Comparison of ENCODE assay signal across 21 cellular contexts in genomic region chr9:124749811-124750210, GRCh38. TPM values are rescaled to one million over a fixed set of nuclear protein-coding genes. Genes with fewer than 3 reads are reported as not detected.
A peak's percentile ranks its signal among the peaks of the same experiment; 100 is the strongest.
DNase-seq lines count a peak whose midpoint lies in the region; ATAC-seq and TF ChIP-seq lines count a peak whose summit lies in the region.
"Had no signal": no experiment of that assay in that cellular context is flagged by ENCODE, and none has a peak within 500 bp of the region (broad histone marks: within the 10 kb centered on the region; RNA-seq: fewer than 3 reads in every experiment).

No MANE protein-coding gene starts in this region.

- ATAC-seq in heart right ventricle (no peak), HG03139 (IDR thresholded peaks at IDR 0.05; ENCODE audit: unreplicated experiment) (no peak)
- ATAC-seq in stimulated activated naive CD8-positive, alpha-beta T cell treated with anti-CD3 and anti-CD28 coated beads, Interleukin-15, amount 100 ng/mL, for 72 hours: no peak
- ATAC-seq: K562 had no signal

- no peaks in the 10 kb centered on the region for H3K27me3 ChIP-seq in cardiac muscle cell
- H3K27me3 ChIP-seq in heart right ventricle: peaks cover 0 to 8% (median 0%) of the 10 kb centered on the region in 7 donors
- H3K27me3 ChIP-seq: BLaER1 treated with 17β-estradiol and CSF1 and Interleukin-3, amounts not matched to agents 10 nM and 100 nM; SJCRH30 had no signal

- intact Hi-C loops in heart right ventricle (cut with DNase I): loop anchor here in 1 of 10 donors (10.0 kb wide), 1 partner anchor 1645 kb away; no protein-coding TSS in a partner anchor
- intact Hi-C loops in dendritic cell treated with granulocyte-macrophage colony-stimulating factor and Interleukin-4, amounts not matched to agents 40 ng/mL and 50 ng/mL, for 4 days (cut with micrococcal nuclease): no loop called here

- H3K4me1 ChIP-seq in cardiac muscle cell (ENCODE audit: low read depth) (peaks cover 3% of the 10 kb centered on the region), heart right ventricle (no peaks in the 10 kb centered on the region)

- 76 to 94% methylated on average over 1 of the region's 1 CpG for WGBS in heart right ventricle, 2 donors

- H3K9me3 ChIP-seq in cardiac muscle cell (ENCODE audit: low read depth) (no peaks in the 10 kb centered on the region), heart right ventricle (no peaks in the 10 kb centered on the region)
- H3K9me3 ChIP-seq: BLaER1 treated with 17β-estradiol and CSF1 and Interleukin-3, amounts not matched to agents 10 nM and 100 nM; SJCRH30 had no signal

- H3K36me3 ChIP-seq in cardiac muscle cell (no peaks in the 10 kb centered on the region), heart right ventricle (no peaks in the 10 kb centered on the region)
- H3K36me3 ChIP-seq: BLaER1 treated with 17β-estradiol and CSF1 and Interleukin-3, amounts not matched to agents 10 nM and 100 nM; SJCRH30 had no signal

- H3K4me1 Mint-ChIP-seq in HFFc6 (ENCODE audit: low read depth): peaks cover 46% of the 10 kb centered on the region
- peaks cover 33% of the 10 kb centered on the region for H3K4me1 Mint-ChIP-seq in dendritic cell treated with granulocyte-macrophage colony-stimulating factor and Interleukin-4, amounts not matched to agents 40 ng/mL and 50 ng/mL, for 4 days (ENCODE audit: low read depth)
- H3K4me1 Mint-ChIP-seq in stimulated activated naive CD8-positive, alpha-beta T cell treated with anti-CD3 and anti-CD28 coated beads, Interleukin-15, amount 100 ng/mL, for 72 hours: peaks cover 4% of the 10 kb centered on the region
- H3K4me1 Mint-ChIP-seq: CD8-positive, alpha-beta memory T cell had no signal

- H3K4me3 ChIP-seq in cardiac muscle cell: no peak overlapping the region
- no peak overlapping the region for H3K4me3 ChIP-seq in heart right ventricle
- H3K4me3 ChIP-seq: BLaER1 treated with 17β-estradiol and CSF1 and Interleukin-3, amounts not matched to agents 10 nM and 100 nM; K562; PC-9; SJCRH30 had no signal

- H3K4me3 Mint-ChIP-seq in HFFc6: no peak overlapping the region
- H3K4me3 Mint-ChIP-seq in dendritic cell treated with granulocyte-macrophage colony-stimulating factor and Interleukin-4, amounts not matched to agents 40 ng/mL and 50 ng/mL, for 4 days: no peak overlapping the region
- H3K4me3 Mint-ChIP-seq in stimulated activated naive CD8-positive, alpha-beta T cell treated with anti-CD3 and anti-CD28 coated beads, Interleukin-15, amount 100 ng/mL, for 72 hours: no peak overlapping the region
- H3K4me3 Mint-ChIP-seq: CD8-positive, alpha-beta memory T cell had no signal

- no peaks in the 10 kb centered on the region for H3K36me3 Mint-ChIP-seq in HFFc6 (ENCODE audit: low read depth)
- H3K36me3 Mint-ChIP-seq in dendritic cell treated with granulocyte-macrophage colony-stimulating factor and Interleukin-4, amounts not matched to agents 40 ng/mL and 50 ng/mL, for 4 days (ENCODE audit: low read depth): no peaks in the 10 kb centered on the region
- H3K36me3 Mint-ChIP-seq: CD8-positive, alpha-beta memory T cell had no signal

- H3K27me3 Mint-ChIP-seq in HFFc6 (ENCODE audit: insufficient read depth): peaks cover 2% of the 10 kb centered on the region; the same call in 1 of the 2 replicates
- no peaks in the 10 kb centered on the region for H3K27me3 Mint-ChIP-seq in dendritic cell treated with granulocyte-macrophage colony-stimulating factor and Interleukin-4, amounts not matched to agents 40 ng/mL and 50 ng/mL, for 4 days
- H3K27me3 Mint-ChIP-seq in stimulated activated naive CD8-positive, alpha-beta T cell treated with anti-CD3 and anti-CD28 coated beads, Interleukin-15, amount 100 ng/mL, for 72 hours: peaks cover 53% of the 10 kb centered on the region

- no peaks in the 10 kb centered on the region for H3K9me3 Mint-ChIP-seq in HFFc6
- no peaks in the 10 kb centered on the region for H3K9me3 Mint-ChIP-seq in dendritic cell treated with granulocyte-macrophage colony-stimulating factor and Interleukin-4, amounts not matched to agents 40 ng/mL and 50 ng/mL, for 4 days
- H3K9me3 Mint-ChIP-seq in stimulated activated naive CD8-positive, alpha-beta T cell treated with anti-CD3 and anti-CD28 coated beads, Interleukin-15, amount 100 ng/mL, for 72 hours: no peaks in the 10 kb centered on the region
- H3K9me3 Mint-ChIP-seq: CD8-positive, alpha-beta memory T cell had no signal

- TF ChIP-seq CTCF in cardiac muscle cell (IDR thresholded peaks at IDR 0.05; ENCODE audit: low read depth, low read length) (no peak), heart right ventricle (IDR thresholded peaks at IDR 0.05) (no peak), HFFc6 (IDR thresholded peaks at IDR 0.05) (no peak)

- DNase-seq in cardiac muscle cell (ENCODE audit: low read depth in 1 of 2, low spot score in 1 of 2) (no peak), heart right ventricle (no peak), HFFc6 (peak; percentile 19)
- DNase-seq in stimulated activated naive CD8-positive, alpha-beta T cell treated with anti-CD3 and anti-CD28 coated beads, Interleukin-15, amount 100 ng/mL, for 72 hours: no peak
- DNase-seq in stimulated activated CD4-positive, alpha-beta T cell treated with anti-CD3 and anti-CD28 coated beads, Interleukin-2, amount 100 ng/mL, for 24 hours: no peak
- no peak for DNase-seq in activated CD4-positive, CD25-positive, alpha-beta regulatory T cell treated with anti-CD3 and anti-CD28 coated beads, Interleukin-2, amount 50 U/mL, for 72 hours
- DNase-seq: CD8-positive, alpha-beta memory T cell; DMS79 treated with DMSO at 0.1 percent for 48 hours; GF-D8; H7; NCI-H1436 treated with DMSO at 0.1 percent for 48 hours; NCI-H2029 treated with DMSO at 0.1 percent for 48 hours; NCI-H2171 treated with DMSO at 0.1 percent for 48 hours; NCI-H748 treated with DMSO at 0.1 percent for 48 hours; PC-9 had no signal

- no peak overlapping the region for H3K27ac Mint-ChIP-seq in HFFc6
- H3K27ac Mint-ChIP-seq in dendritic cell treated with granulocyte-macrophage colony-stimulating factor and Interleukin-4, amounts not matched to agents 40 ng/mL and 50 ng/mL, for 4 days: peak overlapping the region; percentile 43
- no peak overlapping the region for H3K27ac Mint-ChIP-seq in stimulated activated naive CD8-positive, alpha-beta T cell treated with anti-CD3 and anti-CD28 coated beads, Interleukin-15, amount 100 ng/mL, for 72 hours
- H3K27ac Mint-ChIP-seq: CD8-positive, alpha-beta memory T cell had no signal

- H3K27ac ChIP-seq in cardiac muscle cell (peak overlapping the region; percentile 10), heart right ventricle (no peak overlapping the region)
- H3K27ac ChIP-seq: BLaER1 treated with 17β-estradiol and CSF1 and Interleukin-3, amounts not matched to agents 10 nM and 100 nM; HL-60; PC-9; SJCRH30 had no signal

RNA-seq across cellular contexts. Expression of gene NR6A1, which starts 21.3 kb away (rescaled TPM):
- total RNA-seq in cardiac muscle cell (12.8 and 19.8 TPM in 2 replicates), heart right ventricle (1 to 10 TPM in 8 of 10 donors, under 1 TPM in 2; 0.78 to 2.0 (median 1.2) TPM)
- polyA plus RNA-seq in cardiac muscle cell (3.2 and 5.8 TPM in 2 replicates), heart right ventricle (1 to 10 TPM in 1 of 2 donors, under 1 TPM in 1; 0.29 to 1.0 TPM)
- under 1 TPM; 0.05 to 0.26 (median 0.13) TPM for total RNA-seq in HFFc6 (2021; fragmentation: NEBNext Ultra II Directional; extraction: Animal tissue kit (Norgen Biotek cat#: 25700))
- polyA plus RNA-seq: CD8-positive, alpha-beta memory T cell had no signal

RNA-seq across cellular contexts. Expression of gene OLFML2A, which starts 27.1 kb away (rescaled TPM):
- total RNA-seq in cardiac muscle cell (4.7 and 10.7 TPM in 2 replicates), heart right ventricle (10 to 100 TPM; 21.9 to 51.2 (median 32.5) TPM)
- polyA plus RNA-seq in cardiac muscle cell (2.6 and 3.4 TPM in 2 replicates), heart right ventricle (1 to 10 TPM; 5.9 to 9.3 TPM)
- total RNA-seq in HFFc6 (2021; fragmentation: NEBNext Ultra II Directional; extraction: Animal tissue kit (Norgen Biotek cat#: 25700)): under 1 TPM; 0.30 to 0.88 (median 0.36) TPM
- total RNA-seq: CD8-positive, alpha-beta memory T cell had no signal
- polyA plus RNA-seq: CD8-positive, alpha-beta memory T cell; K562 had no signal
